Comparison of ENCODE assay signal across 8 cellular contexts in the genomic region with DNA sequence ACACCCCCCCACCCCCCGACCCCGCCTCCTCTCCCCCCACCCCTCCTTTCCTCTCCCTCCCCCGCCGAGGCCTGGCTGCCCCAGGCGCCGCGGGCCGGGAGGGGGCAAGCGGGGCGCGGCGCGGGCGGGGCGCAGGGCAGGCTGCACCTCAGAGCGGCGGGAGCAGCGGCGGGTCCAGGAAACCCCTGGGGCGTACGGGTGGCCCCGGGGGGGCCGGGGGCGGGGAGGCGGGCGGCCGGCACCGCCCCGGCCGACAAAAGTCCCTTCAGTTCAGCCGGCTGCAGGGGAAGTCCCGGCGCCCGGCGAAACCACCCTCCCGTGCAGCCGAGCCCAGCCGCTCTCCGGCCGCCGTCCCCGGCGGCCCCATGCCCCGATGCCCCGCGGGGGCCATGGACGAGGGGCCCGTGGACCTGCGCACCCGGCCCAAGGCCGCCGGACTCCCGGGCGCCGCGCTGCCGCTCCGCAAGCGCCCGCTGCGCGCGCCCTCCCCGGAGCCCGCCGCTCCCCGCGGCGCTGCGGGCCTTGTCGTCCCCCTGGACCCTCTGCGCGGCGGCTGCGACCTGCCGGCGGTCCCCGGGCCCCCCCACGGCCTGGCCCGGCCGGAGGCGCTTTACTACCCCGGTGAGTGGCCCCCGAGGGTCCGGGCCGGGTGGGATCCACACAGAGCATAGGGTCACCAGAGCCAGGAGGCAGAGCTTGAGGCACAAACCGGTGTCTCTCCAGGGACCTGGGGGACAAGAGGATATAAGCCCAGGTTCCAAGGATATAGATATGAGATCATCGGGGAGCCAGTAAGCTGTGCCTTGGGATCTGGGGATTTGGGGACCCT. TPM values are rescaled to one million over a fixed set of nuclear protein-coding genes. Genes with fewer than 3 reads are reported as not detected.
DNase-seq lines count a peak whose midpoint lies in the region; ATAC-seq and TF ChIP-seq lines count a peak whose summit lies in the region.

A gene with protein sequence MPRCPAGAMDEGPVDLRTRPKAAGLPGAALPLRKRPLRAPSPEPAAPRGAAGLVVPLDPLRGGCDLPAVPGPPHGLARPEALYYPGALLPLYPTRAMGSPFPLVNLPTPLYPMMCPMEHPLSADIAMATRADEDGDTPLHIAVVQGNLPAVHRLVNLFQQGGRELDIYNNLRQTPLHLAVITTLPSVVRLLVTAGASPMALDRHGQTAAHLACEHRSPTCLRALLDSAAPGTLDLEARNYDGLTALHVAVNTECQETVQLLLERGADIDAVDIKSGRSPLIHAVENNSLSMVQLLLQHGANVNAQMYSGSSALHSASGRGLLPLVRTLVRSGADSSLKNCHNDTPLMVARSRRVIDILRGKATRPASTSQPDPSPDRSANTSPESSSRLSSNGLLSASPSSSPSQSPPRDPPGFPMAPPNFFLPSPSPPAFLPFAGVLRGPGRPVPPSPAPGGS (plus strand): TSS at position 283 of the 829 bp plus-strand sequence. CDS start 83 bp downstream, at position 366.

- no CpG with 5 or more reads among the region's 88 CpGs for WGBS in iPS DF 6.9 (ENCODE audit: insufficient coverage, insufficient read length)

- H3K4me3 ChIP-seq in ascending aorta: peak within 1 kb of the TSS; percentile 75 to 83
- H3K4me3 ChIP-seq in iPS DF 6.9 (ENCODE audit: low read length): peak within 1 kb of the TSS; percentile 30; the same call in 1 of the 2 replicates
- peak within 1 kb of the TSS; percentile 44 to 81 (median 62) for H3K4me3 ChIP-seq in skin epidermis

- TF ChIP-seq CTCF in ascending aorta (IDR thresholded peaks at IDR 0.05): no peak

- H3K36me3 ChIP-seq in ascending aorta (peaks cover 4 to 6% of the 10 kb centered on the region in 2 donors), iPS DF 6.9 (ENCODE audit: control insufficient read depth, insufficient read depth, low read length) (no peaks in the 10 kb centered on the region)

- ATAC-seq in HG02885 (IDR thresholded peaks at IDR 0.05; ENCODE audit: poor library complexity, unreplicated experiment) (peak; percentile 43), HG03175 (IDR thresholded peaks at IDR 0.05; ENCODE audit: unreplicated experiment) (no peak), HG02884 (IDR thresholded peaks at IDR 0.05; ENCODE audit: unreplicated experiment) (no peak)

- DNase-seq in ascending aorta (ENCODE audit: low spot score in 2 of 2) (peak in 1 of 2 donors; percentile 77), iPS DF 6.9 (ENCODE audit: low read depth, low spot score) (no peak)

- H3K27ac ChIP-seq in ascending aorta: peak within 1 kb of the TSS; percentile 82 to 85
- no peak within 1 kb of the TSS for H3K27ac ChIP-seq in iPS DF 6.9 (ENCODE audit: low read length)
- H3K27ac ChIP-seq in skin epidermis: peak within 1 kb of the TSS; percentile 86 to 99 (median 97)

- intact Hi-C loops in T-helper 1 cell treated with Interleukin-12 subunit alpha and Interleukin-12 subunit beta and Interleukin-4 antibody, amounts not matched to agents 30 ng/mL and 1 ng/mL, for 36 hours (cut with micrococcal nuclease): loop anchor here (1.0 to 2.0 kb wide), 4 partner anchors 36 to 248 kb away; a partner anchor contains a TSS
- intact Hi-C loops in ascending aorta (cut with DNase I): no loop called here

- no peaks in the 10 kb centered on the region for H3K9me3 ChIP-seq in ascending aorta
- H3K9me3 ChIP-seq in iPS DF 6.9 (ENCODE audit: control insufficient read depth, insufficient read depth, low read length): no peaks in the 10 kb centered on the region

- H3K4me1 ChIP-seq in ascending aorta (peaks cover 13 to 33% of the 10 kb centered on the region in 2 donors), iPS DF 6.9 (ENCODE audit: control insufficient read depth, insufficient read depth, low read length) (0 out of 2 replicates have a peak, but pooled peaks cover 1% of the 10 kb centered on the region)

- TF ChIP-seq POLR2A in GM15510 (IDR thresholded peaks at IDR 0.05; ENCODE audit: borderline replicate concordance, extremely low read depth, insufficient read length): peak; percentile 62

- H3K27me3 ChIP-seq in ascending aorta (no peaks in the 10 kb centered on the region), iPS DF 6.9 (ENCODE audit: control insufficient read depth, insufficient read depth, low read length) (peaks cover 27% of the 10 kb centered on the region; the same call in 1 of the 2 replicates)

RNA-seq across cellular contexts. Expression of the gene that starts here (rescaled TPM):
- 195 and 197 TPM in 2 replicates for total RNA-seq in T-helper 1 cell treated with Interleukin-12 subunit alpha and Interleukin-12 subunit beta and Interleukin-4 antibody, amounts not matched to agents 30 ng/mL and 1 ng/mL, for 36 hours
- 66.2 TPM for total RNA-seq in ascending aorta
